1 cellular context compared by ENCODE assay signal in the genomic region with DNA sequence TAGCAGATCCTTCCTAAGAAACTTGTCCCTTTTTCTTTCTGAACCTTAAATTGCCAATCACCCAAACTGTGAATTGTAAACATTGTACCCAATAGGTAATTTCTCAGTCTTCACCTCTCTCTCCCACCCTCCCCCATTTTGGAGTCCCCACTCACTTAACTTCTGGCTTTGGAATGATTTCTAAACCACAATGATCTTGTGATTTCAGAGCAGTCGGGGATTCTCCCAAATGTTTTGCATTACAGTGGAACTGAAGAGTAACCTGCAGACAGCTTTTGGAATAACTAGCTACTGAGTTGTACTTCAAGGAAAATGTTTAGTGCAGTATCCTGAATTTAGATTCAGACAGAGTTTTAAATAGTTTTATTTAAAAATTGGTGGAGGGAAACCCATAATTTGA.
TF ChIP-seq lines count a peak whose summit lies in the region.

No MANE protein-coding gene starts in this region.

TF ChIP-seq in H1, 55 proteins besides CTCF, POLR2A, EP300 and RAD21:
- no peak for TF ChIP-seq RBBP5 (IDR thresholded peaks at IDR 0.05; ENCODE audit: borderline replicate concordance, low read depth, low read length)
- no peak for TF ChIP-seq KDM1A (IDR thresholded peaks at IDR 0.05; ENCODE audit: borderline replicate concordance, low read length)
- TF ChIP-seq BACH1 (IDR thresholded peaks at IDR 0.05; ENCODE audit: low read length): no peak
- TF ChIP-seq MAFK (IDR thresholded peaks at IDR 0.05; ENCODE audit: low read depth, low read length): no peak
- no peak for TF ChIP-seq ATF2 (IDR thresholded peaks at IDR 0.05; ENCODE audit: low read length)
- TF ChIP-seq GABPA (IDR thresholded peaks at IDR 0.05; ENCODE audit: borderline replicate concordance, insufficient read depth, low read length): no peak
- no peak for TF ChIP-seq BRCA1 (IDR thresholded peaks at IDR 0.05; ENCODE audit: low read depth, low read length)
- TF ChIP-seq SRF (IDR thresholded peaks at IDR 0.05; ENCODE audit: low read depth, low read length): no peak
- no peak for TF ChIP-seq KDM5A (IDR thresholded peaks at IDR 0.05; ENCODE audit: low read length)
- no peak for TF ChIP-seq MAX (IDR thresholded peaks at IDR 0.05)
- TF ChIP-seq TAF7 (optimal IDR thresholded peaks at IDR 0.05; ENCODE audit: borderline replicate concordance, low read depth, low read length): no peak
- no peak for TF ChIP-seq TAF1 (IDR thresholded peaks at IDR 0.05; ENCODE audit: low read depth, low read length)
- no peak for TF ChIP-seq SAP30 (IDR thresholded peaks at IDR 0.05; ENCODE audit: insufficient read depth, insufficient replicate concordance, low read length)
- no peak for TF ChIP-seq JUND (IDR thresholded peaks at IDR 0.05; ENCODE audit: low read length)
- no peak for TF ChIP-seq JUN (IDR thresholded peaks at IDR 0.05; ENCODE audit: low read depth, low read length)
- no peak for TF ChIP-seq TEAD4 (IDR thresholded peaks at IDR 0.05; ENCODE audit: low read depth, low read length)
- TF ChIP-seq TCF12 (IDR thresholded peaks at IDR 0.05; ENCODE audit: low read depth, low read length): no peak
- no peak for TF ChIP-seq TBP (IDR thresholded peaks at IDR 0.05; ENCODE audit: low read depth, low read length)
